8 cellular contexts compared by ENCODE assay signal in the genomic region with DNA sequence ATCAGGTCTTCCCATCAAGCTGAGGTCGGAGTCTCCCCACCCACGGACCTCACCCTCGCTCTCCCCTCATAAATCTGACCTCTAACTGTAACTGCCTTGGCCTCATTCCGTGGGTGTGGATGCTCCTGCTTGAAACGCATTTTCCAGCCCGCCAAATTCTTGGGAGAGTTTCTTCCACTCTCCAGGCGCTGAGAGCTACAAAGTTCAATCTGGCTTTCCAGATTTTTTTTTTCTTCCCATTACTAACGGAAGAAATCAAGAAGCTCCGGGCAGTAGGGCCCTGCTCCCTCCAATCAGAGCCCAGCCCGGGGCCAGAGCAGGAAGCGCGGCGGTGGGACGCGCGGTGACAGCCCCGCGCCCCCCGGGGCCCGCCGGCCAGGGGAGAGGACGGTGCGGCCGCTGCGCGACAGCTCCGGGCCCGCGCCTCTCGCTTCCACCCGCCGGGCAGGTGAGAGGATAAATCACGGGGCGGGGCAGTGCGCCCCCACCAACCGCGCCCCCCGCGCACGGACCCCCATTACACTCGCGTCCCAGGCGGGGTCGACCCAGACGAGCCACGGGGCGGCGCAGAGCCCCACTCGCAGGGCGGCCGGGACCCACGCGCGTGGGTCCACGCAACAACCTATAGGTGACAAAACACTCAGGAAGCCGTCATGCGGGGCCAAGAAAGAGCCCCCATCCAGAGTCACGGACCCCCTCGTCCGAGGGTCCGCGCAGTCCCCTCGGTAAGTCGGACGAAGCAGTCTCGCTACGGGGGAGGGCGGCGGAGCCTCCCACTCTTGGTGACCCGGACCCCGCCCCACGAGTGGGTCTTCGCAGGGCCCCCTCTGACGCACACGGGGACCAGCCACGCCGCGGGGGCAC. TPM values are rescaled to one million over a fixed set of nuclear protein-coding genes. Genes with fewer than 3 reads are reported as not detected.
A peak's percentile ranks its signal among the peaks of the same experiment; 100 is the strongest.
DNase-seq lines count a peak whose midpoint lies in the region; ATAC-seq and TF ChIP-seq lines count a peak whose summit lies in the region.

No MANE protein-coding gene starts in this region.

- H3K36me3 ChIP-seq in HEK293 (ENCODE audit: control insufficient read depth in 2 of 2, insufficient read depth in 1 of 2, low read length in 2 of 2) (no peaks in the 10 kb centered on the region), mucosa of stomach (ENCODE audit: control insufficient read depth, insufficient read depth, low read length) (no peaks in the 10 kb centered on the region), aorta (ENCODE audit: control insufficient read depth in 1 of 2, insufficient read depth in 2 of 2, low read length in 1 of 2) (no peaks in the 10 kb centered on the region)

- POLR2A ChIA-PET in HEK293 (lab: Yijun Ruan, JAX): interaction anchor here (1.1 kb wide), 1 partner anchor 13 kb away, joined by 5 read pairs; no protein-coding TSS in a partner anchor

- CTCF ChIA-PET in HEK293 (lab: Yijun Ruan, JAX): interaction anchor here (0.5 to 0.7 kb wide), 5 partner anchors 12 to 238 kb away, joined by 3 to 5 read pairs (median 3); no protein-coding TSS in a partner anchor

- H3K27ac ChIP-seq in HEK293 (ENCODE audit: extremely low read depth, low read depth, low read length): peak overlapping the region; percentile 56; the same call in 1 of the 2 replicates
- H3K27ac ChIP-seq in aorta (ENCODE audit: low read depth in 1 of 2, low read length in 2 of 2): peak overlapping the region in 1 of 2 donors; percentile 22

- H3K4me1 ChIP-seq in HEK293 (ENCODE audit: control insufficient read depth, insufficient read depth, low read length) (no peaks in the 10 kb centered on the region), mucosa of stomach (ENCODE audit: control insufficient read depth, insufficient read depth, low read length) (peaks cover 21% of the 10 kb centered on the region), aorta (ENCODE audit: control insufficient read depth in 1 of 2, insufficient read depth in 2 of 2, low read length in 2 of 2) (no peaks in the 10 kb centered on the region)

- H3K9me3 ChIP-seq in HEK293 (ENCODE audit: control insufficient read depth, insufficient read depth, low read depth, low read length) (no peaks in the 10 kb centered on the region), mucosa of stomach (ENCODE audit: control insufficient read depth, low read length) (no peaks in the 10 kb centered on the region), aorta (ENCODE audit: control insufficient read depth, low read length) (no peaks in the 10 kb centered on the region)

- intact Hi-C loops in aorta (cut with DNase I): loop anchor here (5.0 kb wide), 2 partner anchors 36 to 96 kb away; no protein-coding TSS in a partner anchor

- H3K9ac ChIP-seq in mucosa of stomach (ENCODE audit: low read length): peak overlapping the region; percentile 85

- TF ChIP-seq CTCF in HEK293 (tag by site-specific recombination; IDR thresholded peaks at IDR 0.05): no peak; the same call in 1 of the 2 replicates
- no peak for TF ChIP-seq CTCF in epithelial cell of esophagus (IDR thresholded peaks at IDR 0.05; ENCODE audit: insufficient read depth, low read depth, low read length, missing control alignments)

- 0% methylated on average over 71 to 78 of the region's 78 CpGs for WGBS in aorta, 2 donors

- peak; percentile 17 to 33 for DNase-seq in activated CD4-positive, alpha-beta T cell treated with anti-CD3 and anti-CD28 coated beads for 4 hours
- peak; percentile 24 for DNase-seq in epithelial cell of esophagus (ENCODE audit: low read depth)
- DNase-seq in aorta: peak; percentile 63 to 82
- DNase-seq in NCI-H1694 (lab: John Stamatoyannopoulos, UW): no peak
- no peak for DNase-seq in cerebellum (ENCODE audit: low spot score)

- H3K27me3 ChIP-seq in mucosa of stomach (ENCODE audit: control insufficient read depth, insufficient read depth, low read length) (no peaks in the 10 kb centered on the region), aorta (ENCODE audit: control insufficient read depth in 1 of 2, insufficient read depth in 2 of 2, low read length in 1 of 2) (no peaks in the 10 kb centered on the region)

- ATAC-seq in aorta (ENCODE audit: low FRiP score) (peak; percentile 75), HG02759 (IDR thresholded peaks at IDR 0.05; ENCODE audit: unreplicated experiment) (no peak)

- H3K4me3 ChIP-seq in HEK293 (ENCODE audit: low read depth, low read length): peak overlapping the region; percentile 64
- peak overlapping the region; percentile 69 for H3K4me3 ChIP-seq in epithelial cell of esophagus (ENCODE audit: low read length)
- peak overlapping the region; percentile 77 for H3K4me3 ChIP-seq in mucosa of stomach (ENCODE audit: low read length)
- peak overlapping the region; percentile 23 to 96 for H3K4me3 ChIP-seq in aorta (ENCODE audit: low read length in 2 of 2)

TF ChIP-seq in HEK293, 187 proteins besides CTCF, POLR2A, EP300 and RAD21 (continues in another document):
- TF ChIP-seq ZNF692 (tag by site-specific recombination; IDR thresholded peaks at IDR 0.05) (no peak), FEZF1 (tag by site-specific recombination; IDR thresholded peaks at IDR 0.05) (no peak), ZNF785 (tag by site-specific recombination; IDR thresholded peaks at IDR 0.05) (0 out of 2 replicates have a peak, but pooled peaks have one; percentile 67), ZNF747 (tag by site-specific recombination; IDR thresholded peaks at IDR 0.05) (no peak), ZNF248 (tag by site-specific recombination; IDR thresholded peaks at IDR 0.05) (no peak), HOXA7 (CRISPR knock-in tag; IDR thresholded peaks at IDR 0.05; ENCODE audit: borderline replicate concordance) (no peak), ZBTB21 (tag by site-specific recombination; IDR thresholded peaks at IDR 0.05) (no peak), GFI1B (tag by site-specific recombination; IDR thresholded peaks at IDR 0.05) (0 out of 2 replicates have a peak, but pooled peaks have one; percentile 37), HOXD13 (CRISPR knock-in tag; IDR thresholded peaks at IDR 0.05; ENCODE audit: borderline replicate concordance) (no peak), SETDB1 (IDR thresholded peaks at IDR 0.05; ENCODE audit: insufficient read length, low read length) (no peak)
- TF ChIP-seq, protein P1, sequence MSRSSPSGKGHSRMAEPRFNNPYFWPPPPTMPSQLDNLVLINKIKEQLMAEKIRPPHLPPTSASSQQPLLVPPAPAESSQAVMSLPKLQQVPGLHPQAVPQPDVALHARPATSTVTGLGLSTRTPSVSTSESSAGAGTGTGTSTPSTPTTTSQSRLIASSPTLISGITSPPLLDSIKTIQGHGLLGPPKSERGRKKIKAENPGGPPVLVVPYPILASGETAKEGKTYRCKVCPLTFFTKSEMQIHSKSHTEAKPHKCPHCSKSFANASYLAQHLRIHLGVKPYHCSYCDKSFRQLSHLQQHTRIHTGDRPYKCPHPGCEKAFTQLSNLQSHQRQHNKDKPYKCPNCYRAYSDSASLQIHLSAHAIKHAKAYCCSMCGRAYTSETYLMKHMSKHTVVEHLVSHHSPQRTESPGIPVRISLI (tag by site-specific recombination; IDR thresholded peaks at IDR 0.05): no peak
- TF ChIP-seq, protein P2, sequence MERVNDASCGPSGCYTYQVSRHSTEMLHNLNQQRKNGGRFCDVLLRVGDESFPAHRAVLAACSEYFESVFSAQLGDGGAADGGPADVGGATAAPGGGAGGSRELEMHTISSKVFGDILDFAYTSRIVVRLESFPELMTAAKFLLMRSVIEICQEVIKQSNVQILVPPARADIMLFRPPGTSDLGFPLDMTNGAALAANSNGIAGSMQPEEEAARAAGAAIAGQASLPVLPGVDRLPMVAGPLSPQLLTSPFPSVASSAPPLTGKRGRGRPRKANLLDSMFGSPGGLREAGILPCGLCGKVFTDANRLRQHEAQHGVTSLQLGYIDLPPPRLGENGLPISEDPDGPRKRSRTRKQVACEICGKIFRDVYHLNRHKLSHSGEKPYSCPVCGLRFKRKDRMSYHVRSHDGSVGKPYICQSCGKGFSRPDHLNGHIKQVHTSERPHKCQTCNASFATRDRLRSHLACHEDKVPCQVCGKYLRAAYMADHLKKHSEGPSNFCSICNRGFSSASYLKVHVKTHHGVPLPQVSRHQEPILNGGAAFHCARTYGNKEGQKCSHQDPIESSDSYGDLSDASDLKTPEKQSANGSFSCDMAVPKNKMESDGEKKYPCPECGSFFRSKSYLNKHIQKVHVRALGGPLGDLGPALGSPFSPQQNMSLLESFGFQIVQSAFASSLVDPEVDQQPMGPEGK (tag by site-specific recombination; IDR thresholded peaks at IDR 0.05): peak; percentile 53
- TF ChIP-seq, protein P3, sequence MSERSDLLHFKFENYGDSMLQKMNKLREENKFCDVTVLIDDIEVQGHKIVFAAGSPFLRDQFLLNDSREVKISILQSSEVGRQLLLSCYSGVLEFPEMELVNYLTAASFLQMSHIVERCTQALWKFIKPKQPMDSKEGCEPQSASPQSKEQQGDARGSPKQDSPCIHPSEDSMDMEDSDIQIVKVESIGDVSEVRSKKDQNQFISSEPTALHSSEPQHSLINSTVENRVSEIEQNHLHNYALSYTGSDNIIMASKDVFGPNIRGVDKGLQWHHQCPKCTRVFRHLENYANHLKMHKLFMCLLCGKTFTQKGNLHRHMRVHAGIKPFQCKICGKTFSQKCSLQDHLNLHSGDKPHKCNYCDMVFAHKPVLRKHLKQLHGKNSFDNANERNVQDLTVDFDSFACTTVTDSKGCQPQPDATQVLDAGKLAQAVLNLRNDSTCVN (tag by site-specific recombination; optimal IDR thresholded peaks at IDR 0.05): peak; percentile 77
- TF ChIP-seq, protein P4, sequence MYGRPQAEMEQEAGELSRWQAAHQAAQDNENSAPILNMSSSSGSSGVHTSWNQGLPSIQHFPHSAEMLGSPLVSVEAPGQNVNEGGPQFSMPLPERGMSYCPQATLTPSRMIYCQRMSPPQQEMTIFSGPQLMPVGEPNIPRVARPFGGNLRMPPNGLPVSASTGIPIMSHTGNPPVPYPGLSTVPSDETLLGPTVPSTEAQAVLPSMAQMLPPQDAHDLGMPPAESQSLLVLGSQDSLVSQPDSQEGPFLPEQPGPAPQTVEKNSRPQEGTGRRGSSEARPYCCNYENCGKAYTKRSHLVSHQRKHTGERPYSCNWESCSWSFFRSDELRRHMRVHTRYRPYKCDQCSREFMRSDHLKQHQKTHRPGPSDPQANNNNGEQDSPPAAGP (tag by site-specific recombination; IDR thresholded peaks at IDR 0.05): no peak

RNA-seq across cellular contexts. Expression of gene AFAP1, which starts 0.9 kb away (rescaled TPM):
- total RNA-seq in aorta (10 to 100 TPM; 40.5 to 60.5 TPM), cerebellum (74.6 TPM)
- 10 to 100 TPM in 1 of 2 donors, 1 to 10 TPM in 1; 4.6 to 13.3 TPM for polyA plus RNA-seq in aorta

Comparison
In these comparisons a context has a peak if more than half of its experiments do, and no peak if none do; other contexts are left out.
1. DNase-seq: peak in activated CD4-positive, alpha-beta T cell treated with anti-CD3 and anti-CD28 coated beads for 4 hours (2 of 2), epithelial cell of esophagus (single experiment) and aorta (2 of 2); none in NCI-H1694 (single experiment) and cerebellum (single experiment).
2. Peak in every context shown above with its lines, with median percentiles within 50 percentile points of each other: H3K4me3 ChIP-seq.